In the genomic region with DNA sequence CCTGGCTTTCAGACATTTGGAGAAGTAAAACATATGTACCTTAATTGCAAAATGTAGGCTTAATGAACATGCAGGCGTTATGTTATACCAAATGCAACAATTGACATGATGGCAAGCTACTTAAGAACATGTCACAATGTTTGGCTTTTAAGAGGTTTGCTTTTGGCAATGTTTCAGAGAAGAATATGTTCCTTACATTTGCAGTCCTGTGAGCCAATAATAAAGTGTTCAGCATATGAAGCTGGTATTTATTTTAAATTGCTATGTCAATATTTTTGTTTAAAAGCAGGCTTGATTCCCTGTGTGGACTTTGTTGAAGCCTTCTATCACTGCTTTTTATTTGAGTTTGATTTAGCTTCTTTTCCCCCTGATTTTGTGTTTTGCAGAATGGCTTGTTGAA, we compare ENCODE assay signal across 23 cellular contexts.
DNase-seq lines count a peak whose midpoint lies in the region; ATAC-seq, FAIRE-seq and TF ChIP-seq lines count a peak whose summit lies in the region.
"Had no signal": no experiment of that assay in that cellular context is flagged by ENCODE, and none has a peak within 500 bp of the region (broad histone marks: within the 10 kb centered on the region; RNA-seq: fewer than 3 reads in every experiment).

No MANE protein-coding gene starts in this region.

- no peak for ATAC-seq in GM19035 (IDR thresholded peaks at IDR 0.05; ENCODE audit: unreplicated experiment)
- no peak for ATAC-seq in upper lobe of left lung (ENCODE audit: low FRiP score in 2 of 2)
- ATAC-seq: psoas muscle had no signal

- TF ChIP-seq EP300 in upper lobe of left lung (IDR thresholded peaks at IDR 0.05) = no peak

- H3K9ac ChIP-seq in trophoblast cell (ENCODE audit: low read length) = no peak overlapping the region

- no peak overlapping the region for H2AK5ac ChIP-seq in trophoblast cell (ENCODE audit: low read length)

- no peak overlapping the region for H4K8ac ChIP-seq in trophoblast cell (ENCODE audit: low read depth, low read length)

- H3K27me3 ChIP-seq in trophoblast cell (ENCODE audit: insufficient read depth, low read length) (no peaks in the 10 kb centered on the region), upper lobe of left lung (no peaks in the 10 kb centered on the region)
- H3K27me3 ChIP-seq: neutrophil had no signal

- no peak for TF ChIP-seq CTCF in upper lobe of left lung (IDR thresholded peaks at IDR 0.05)

- no peak overlapping the region for H4K91ac ChIP-seq in trophoblast cell (ENCODE audit: low read depth, low read length)

- H3K4me2 ChIP-seq in trophoblast cell (ENCODE audit: low read length) = no peak overlapping the region
- H3K4me2 ChIP-seq: PC-9 had no signal

- H2AFZ ChIP-seq in trophoblast cell (ENCODE audit: insufficient read depth, low read length, poor library complexity) = no peak overlapping the region
- H2AFZ ChIP-seq: PC-9 had no signal

- no peak overlapping the region for H3K23ac ChIP-seq in trophoblast cell (ENCODE audit: low read length)

- FAIRE-seq in GM12892 (lab: Jason Lieb, UNC) = peak; percentile 9
- FAIRE-seq: HTR-8/SVneo had no signal

- no peak overlapping the region for H2BK120ac ChIP-seq in trophoblast cell (ENCODE audit: insufficient read depth, low read length, poor library complexity)

- H3K4me3 ChIP-seq in trophoblast cell (ENCODE audit: low read depth, low read length) = no peak overlapping the region
- H3K4me3 ChIP-seq in upper lobe of left lung = no peak overlapping the region
- H3K4me3 ChIP-seq: PC-9, psoas muscle had no signal

- H3K18ac ChIP-seq in trophoblast cell (ENCODE audit: low read length) = no peak overlapping the region

- H3K14ac ChIP-seq in trophoblast cell (ENCODE audit: low read length) = no peak overlapping the region

- H3K27ac ChIP-seq in trophoblast cell (ENCODE audit: low read depth, low read length) (no peak overlapping the region), upper lobe of left lung (no peak overlapping the region)
- H3K27ac ChIP-seq: neutrophil, PC-9, psoas muscle had no signal

- H3K36me3 ChIP-seq in trophoblast cell (ENCODE audit: control insufficient read depth in 1 of 2, insufficient read depth in 2 of 2, low read length in 2 of 2) (no peaks in the 10 kb centered on the region), upper lobe of left lung (no peaks in the 10 kb centered on the region)
- H3K36me3 ChIP-seq: neutrophil had no signal

- H3K79me2 ChIP-seq in trophoblast cell (ENCODE audit: control insufficient read depth, insufficient read depth, low read length, poor library complexity) = no peaks in the 10 kb centered on the region

- TF ChIP-seq POLR2A in GM12892 (IDR thresholded peaks at IDR 0.05; ENCODE audit: low read depth, low read length) (no peak), upper lobe of left lung (IDR thresholded peaks at IDR 0.05) (no peak)

- WGBS in trophoblast cell (ENCODE audit: extremely low coverage, insufficient coverage, insufficient read length) = no CpG with 5 or more reads among the region's 1 CpG
- WGBS in upper lobe of left lung, 2 donors = 50 to 67% methylated on average over 1 of the region's 1 CpG

- H3K79me1 ChIP-seq in trophoblast cell (ENCODE audit: low read length) = no peaks in the 10 kb centered on the region

- no peak overlapping the region for H4K12ac ChIP-seq in trophoblast cell (ENCODE audit: low read depth, low read length)

- H2BK12ac ChIP-seq in trophoblast cell (ENCODE audit: low read length) = no peak overlapping the region

- no peaks in the 10 kb centered on the region for H3K9me3 ChIP-seq in trophoblast cell (ENCODE audit: insufficient read depth, low read depth, low read length)
- H3K9me3 ChIP-seq in upper lobe of left lung = no peaks in the 10 kb centered on the region
- H3K9me3 ChIP-seq: neutrophil, psoas muscle had no signal

- H2BK5ac ChIP-seq in trophoblast cell (ENCODE audit: low read depth, low read length, poor library complexity) = no peak overlapping the region

- DNase-seq in GM12892 (ENCODE audit: insufficient read length) = no peak
- DNase-seq in NCI-H128 (lab: John Stamatoyannopoulos, UW; ENCODE audit: unreplicated experiment) = peak; percentile 76
- DNase-seq in NCI-H2107 (lab: John Stamatoyannopoulos, UW) = peak; percentile 78
- DNase-seq in fibroblast of peridontal ligament (ENCODE audit: extremely low read depth) = peak; percentile 18
- no peak for DNase-seq in trophoblast cell
- no peak for DNase-seq in upper lobe of left lung
- DNase-seq: activated CD4-positive, alpha-beta T cell treated with anti-CD3 and anti-CD28 coated beads, Interleukin-2, amount 50 U/mL, for 48 hours; activated CD4-positive, CD25-positive, alpha-beta regulatory T cell; activated CD8-positive, alpha-beta memory T cell treated with anti-CD3 and anti-CD28 coated beads, Interleukin-2, amount 50 U/mL, for 4 hours; aorta; caudate nucleus; CD4-positive, alpha-beta T cell; dermis blood vessel endothelial cell; KBM-7; kidney glomerular epithelial cell; NK-92 treated with Interleukin-12 subunit alpha and Interleukin-12 subunit beta, amount 100 ng/mL, for 24 hours; PC-9; psoas muscle; Right ventricle myocardium superior; SW 1271 had no signal

- no peaks in the 10 kb centered on the region for H3K4me1 ChIP-seq in trophoblast cell (ENCODE audit: control insufficient read depth in 1 of 2, insufficient read depth in 2 of 2, low read length in 2 of 2)
- no peaks in the 10 kb centered on the region for H3K4me1 ChIP-seq in upper lobe of left lung
- H3K4me1 ChIP-seq: psoas muscle had no signal

- H3K4ac ChIP-seq in trophoblast cell (ENCODE audit: low read depth, low read length) = no peak overlapping the region

Comparison
In these comparisons a context has a peak if more than half of its experiments do, and no peak if none do; other contexts are left out.
1. DNase-seq: peak in NCI-H128 (single experiment), NCI-H2107 (single experiment) and fibroblast of peridontal ligament (single experiment); none in GM12892 (single experiment), trophoblast cell (0 of 2) and upper lobe of left lung (0 of 2).